10 cellular contexts compared by ENCODE assay signal in genomic region chr13:28408235-28408848, GRCh38.
DNase-seq lines count a peak whose midpoint lies in the region; ATAC-seq and TF ChIP-seq lines count a peak whose summit lies in the region.
"Had no signal": no experiment of that assay in that cellular context is flagged by ENCODE, and none has a peak within 500 bp of the region (broad histone marks: within the 10 kb centered on the region; RNA-seq: fewer than 3 reads in every experiment).

No MANE protein-coding gene starts in this region.

- H3K4me1 ChIP-seq in colonic mucosa (no peaks in the 10 kb centered on the region), transverse colon (no peaks in the 10 kb centered on the region)
- H3K4me1 ChIP-seq: thyroid gland had no signal

- peak; percentile 37 for ATAC-seq in left colon
- ATAC-seq in stimulated activated naive B cell treated with anti-CD40 and anti-IgM and Interleukin-4, amounts not matched to agents 10 μg/mL and 1 μg/mL and 100 μg/mL, for 72 hours (replicated peaks): no peak

- TF ChIP-seq POLR2A in transverse colon (IDR thresholded peaks at IDR 0.05): no peak

- H3K9me3 Mint-ChIP-seq in stimulated activated naive B cell treated with anti-CD40 and anti-IgM and Interleukin-4, amounts not matched to agents 10 μg/mL and 1 μg/mL and 100 μg/mL, for 72 hours: no peaks in the 10 kb centered on the region
- H3K9me3 Mint-ChIP-seq: activated T-cell treated with anti-CD3 and anti-CD28 coated beads, Interleukin-2, amount 50 U/mL, for 24 hours had no signal

- TF ChIP-seq EP300 in transverse colon (IDR thresholded peaks at IDR 0.05; ENCODE audit: low read depth): peak; percentile 8

- H3K9me3 ChIP-seq in colonic mucosa (no peaks in the 10 kb centered on the region), transverse colon (no peaks in the 10 kb centered on the region)
- H3K9me3 ChIP-seq: thyroid gland had no signal

- H3K9ac ChIP-seq in colonic mucosa (ENCODE audit: low read depth in 2 of 2, low read length in 2 of 2): no peak overlapping the region

- peaks cover 9 to 30% of the 10 kb centered on the region in 2 donors for H3K36me3 Mint-ChIP-seq in stimulated activated naive B cell treated with anti-CD40 and anti-IgM and Interleukin-4, amounts not matched to agents 10 μg/mL and 1 μg/mL and 100 μg/mL, for 72 hours

- no peak overlapping the region for H3K27ac ChIP-seq in colonic mucosa
- H3K27ac ChIP-seq in transverse colon: no peak overlapping the region
- H3K27ac ChIP-seq: thyroid gland had no signal

- TF ChIP-seq CTCF in colonic mucosa (IDR thresholded peaks at IDR 0.05): no peak
- TF ChIP-seq CTCF in transverse colon (IDR thresholded peaks at IDR 0.05): no peak

- H3K4me1 Mint-ChIP-seq in stimulated activated naive B cell treated with anti-CD40 and anti-IgM and Interleukin-4, amounts not matched to agents 10 μg/mL and 1 μg/mL and 100 μg/mL, for 72 hours: peaks cover 19 to 49% of the 10 kb centered on the region in 2 donors

- peak overlapping the region; percentile 40 for H3K4me3 ChIP-seq in Jurkat, Clone E6-1 (ENCODE audit: low read length)
- H3K4me3 ChIP-seq in colonic mucosa: no peak overlapping the region
- H3K4me3 ChIP-seq in transverse colon: no peak overlapping the region
- H3K4me3 ChIP-seq: thyroid gland had no signal

- H3K36me3 ChIP-seq in colonic mucosa: no peaks in the 10 kb centered on the region
- no peaks in the 10 kb centered on the region for H3K36me3 ChIP-seq in transverse colon
- H3K36me3 ChIP-seq: thyroid gland had no signal

- 43 to 59% methylated on average over 8 of the region's 8 CpGs for WGBS in transverse colon (ENCODE audit: low coverage in 1 of 2), 2 donors

- intact Hi-C loops in colonic mucosa (cut with DNase I) (no loop called here), left colon (cut with DNase I, micrococcal nuclease) (no loop called here), transverse colon (cut with DNase I; ENCODE audit: low total_unique reads) (no loop called here)

- H3K27me3 Mint-ChIP-seq in stimulated activated naive B cell treated with anti-CD40 and anti-IgM and Interleukin-4, amounts not matched to agents 10 μg/mL and 1 μg/mL and 100 μg/mL, for 72 hours: no peaks in the 10 kb centered on the region

- no peak overlapping the region for H3K27ac Mint-ChIP-seq in stimulated activated naive B cell treated with anti-CD40 and anti-IgM and Interleukin-4, amounts not matched to agents 10 μg/mL and 1 μg/mL and 100 μg/mL, for 72 hours
- H3K27ac Mint-ChIP-seq: activated T-cell treated with anti-CD3 and anti-CD28 coated beads, Interleukin-2, amount 50 U/mL, for 24 hours had no signal

- no peak overlapping the region for H3K4me3 Mint-ChIP-seq in stimulated activated naive B cell treated with anti-CD40 and anti-IgM and Interleukin-4, amounts not matched to agents 10 μg/mL and 1 μg/mL and 100 μg/mL, for 72 hours
- H3K4me3 Mint-ChIP-seq: activated T-cell treated with anti-CD3 and anti-CD28 coated beads, Interleukin-2, amount 50 U/mL, for 24 hours had no signal

- in situ Hi-C loops in transverse colon (cut with MboI; ENCODE audit: low pct_ligation_motif_present in 1 of 4, low pct_unique_long_range_greater_than_20kb in 1 of 4, low sequenced_read_pairs in 3 of 4): no loop called here

- DNase-seq in Jurkat, Clone E6-1 (ENCODE audit: low read depth, low spot score): peak; percentile 95
- peak; percentile 21 for DNase-seq in colonic mucosa
- DNase-seq in left colon: no peak
- no peak for DNase-seq in transverse colon
- no peak for DNase-seq in stimulated activated CD4-positive, alpha-beta T cell treated with anti-CD3 and anti-CD28 coated beads, Interleukin-2, amount 100 ng/mL, for 24 hours
- DNase-seq in stimulated activated naive B cell treated with anti-CD40 and anti-IgM and Interleukin-4, amounts not matched to agents 10 μg/mL and 1 μg/mL and 100 μg/mL, for 72 hours: no peak
- DNase-seq in NCI-H748 treated with DMSO at 0.1 percent for 48 hours (lab: John Stamatoyannopoulos, UW): no peak
- DNase-seq: activated T-cell treated with anti-CD3 and anti-CD28 coated beads, Interleukin-2, amount 50 U/mL, for 24 hours; stimulated activated CD4-positive, alpha-beta T cell treated with anti-CD3 and anti-CD28 coated beads, Interleukin-4, amount 100 ng/mL, for 4 hours had no signal

- H3K27me3 ChIP-seq in colonic mucosa: no peaks in the 10 kb centered on the region
- no peaks in the 10 kb centered on the region for H3K27me3 ChIP-seq in transverse colon
- H3K27me3 ChIP-seq: thyroid gland had no signal

Comparison
In these comparisons a context has a peak if more than half of its experiments do, and no peak if none do; other contexts are left out.
1. DNase-seq: peak in Jurkat, Clone E6-1 (single experiment) and colonic mucosa (single experiment); none in left colon (0 of 2), transverse colon (single experiment), stimulated activated CD4-positive, alpha-beta T cell treated with anti-CD3 and anti-CD28 coated beads, Interleukin-2, amount 100 ng/mL, for 24 hours (0 of 2), stimulated activated naive B cell treated with anti-CD40 and anti-IgM and Interleukin-4, amounts not matched to agents 10 μg/mL and 1 μg/mL and 100 μg/mL, for 72 hours (single experiment) and NCI-H748 treated with DMSO at 0.1 percent for 48 hours (single experiment).